ENCODE assay signal across 10 cellular contexts in the genomic region with DNA sequence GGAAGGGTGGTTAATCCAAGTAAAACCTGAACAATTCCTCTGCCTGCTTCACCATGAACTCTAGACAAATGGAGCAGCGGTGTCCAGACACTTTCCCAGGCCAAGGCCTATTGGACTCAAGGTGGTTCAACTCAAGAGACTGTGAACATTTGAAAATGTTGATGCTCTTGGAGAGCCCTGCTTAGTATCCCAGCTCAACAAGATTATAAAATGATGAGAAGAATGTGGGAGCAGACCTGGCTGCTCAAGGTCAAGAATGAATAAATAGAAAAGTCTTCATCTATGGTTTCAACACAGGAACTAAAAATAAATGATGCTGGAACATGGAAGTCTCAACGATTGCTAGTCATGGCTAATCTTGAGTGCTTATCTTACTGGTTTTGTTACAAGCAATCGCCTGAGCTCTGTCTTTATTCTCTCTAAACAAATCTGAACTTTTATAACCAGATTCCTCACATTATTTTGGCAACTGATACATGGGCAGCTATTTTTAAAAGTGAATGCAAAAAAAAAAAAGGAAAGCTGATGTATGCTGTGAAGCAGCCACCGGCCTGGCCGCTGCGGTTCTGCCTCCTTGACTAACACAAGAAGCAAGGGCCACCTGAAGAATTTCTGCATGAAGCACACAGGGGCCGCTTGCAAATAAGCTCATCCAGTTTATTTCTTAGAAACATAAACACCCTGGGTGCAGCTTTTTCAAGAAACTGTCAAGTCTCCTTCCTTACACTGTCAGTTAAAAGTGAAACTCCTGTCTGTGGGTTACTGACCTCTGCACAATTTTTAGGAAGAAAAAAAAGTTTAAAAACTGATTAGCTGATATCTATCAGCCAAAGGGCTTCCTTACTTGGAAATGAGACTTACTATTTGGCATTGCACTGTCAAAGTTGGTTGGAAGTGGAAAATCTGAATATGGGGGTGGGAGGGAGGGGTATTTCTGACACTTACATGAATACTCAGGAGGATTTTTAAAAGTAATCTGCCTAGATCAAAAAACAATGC.
DNase-seq lines count a peak whose midpoint lies in the region; ATAC-seq, FAIRE-seq and TF ChIP-seq lines count a peak whose summit lies in the region.
"Had no signal": no experiment of that assay in that cellular context is flagged by ENCODE, and none has a peak within 500 bp of the region (broad histone marks: within the 10 kb centered on the region; RNA-seq: fewer than 3 reads in every experiment).

No MANE protein-coding gene starts in this region.

- TF ChIP-seq CTCF in endothelial cell of umbilical vein (IDR thresholded peaks at IDR 0.05; ENCODE audit: extremely low read depth in 1 of 2, insufficient read depth in 1 of 2, low read depth in 1 of 2, low read length in 2 of 2), result no peak

- peak; percentile 40 for ATAC-seq in SK-N-SH treated with all-trans-retinoic acid at 6 μM for 48 hours
- ATAC-seq in HG02970 (IDR thresholded peaks at IDR 0.05; ENCODE audit: low FRiP score, unreplicated experiment), result no peak
- ATAC-seq in GM18511 (IDR thresholded peaks at IDR 0.05; ENCODE audit: unreplicated experiment), result no peak

- peaks cover 72% of the 10 kb centered on the region for H3K4me1 ChIP-seq in endothelial cell of umbilical vein (ENCODE audit: control insufficient read depth, extremely low read depth, insufficient read depth, low read length)
- H3K4me1 ChIP-seq in skeletal muscle satellite cell (ENCODE audit: control insufficient read depth, insufficient read depth, low read length), result peaks cover 10% of the 10 kb centered on the region

- dilution Hi-C loops in endothelial cell of umbilical vein (cut with MboI; ENCODE audit: extremely low pct_ligation_motif_present, low sequenced_read_pairs), result no loop called here

- peak overlapping the region in 1 of 3 experiments; percentile 22 for H3K4me3 ChIP-seq in endothelial cell of umbilical vein (replicated peaks in 1 of 3; ENCODE audit: insufficient read depth in 1 of 3, low read depth in 1 of 3, low read length in 3 of 3)
- H3K4me3 ChIP-seq in skeletal muscle satellite cell (ENCODE audit: low read length), result no peak overlapping the region
- H3K4me3 ChIP-seq: PC-9 had no signal

- H3K27me3 ChIP-seq in endothelial cell of umbilical vein (ENCODE audit: control insufficient read depth in 2 of 2, insufficient read depth in 2 of 2, low read length in 2 of 2) (no peaks in the 10 kb centered on the region), skeletal muscle satellite cell (ENCODE audit: control insufficient read depth, insufficient read depth, low read length) (no peaks in the 10 kb centered on the region)
- H3K27me3 ChIP-seq: neutrophil had no signal

- H3K4me2 ChIP-seq in endothelial cell of umbilical vein (ENCODE audit: insufficient read depth, low read length) (peak overlapping the region; percentile 79), skeletal muscle satellite cell (ENCODE audit: low read length) (peak overlapping the region; percentile 52)
- H3K4me2 ChIP-seq: PC-9 had no signal

- CTCF ChIA-PET in endothelial cell of umbilical vein (lab: Charles Lee), result interaction anchor here (0.6 to 1.6 kb wide), 10 partner anchors 10 to 222 kb away, joined by 3 to 10 read pairs (median 4); no protein-coding TSS in a partner anchor

- TF ChIP-seq POLR2A in endothelial cell of umbilical vein (IDR thresholded peaks at IDR 0.05; ENCODE audit: low read depth, low read length), result no peak

- H3K36me3 ChIP-seq in endothelial cell of umbilical vein (ENCODE audit: control insufficient read depth in 2 of 2, extremely low read depth in 1 of 2, insufficient read depth in 2 of 2, low read length in 2 of 2) (no peaks in the 10 kb centered on the region), skeletal muscle satellite cell (ENCODE audit: insufficient read depth, low read length) (no peaks in the 10 kb centered on the region)
- H3K36me3 ChIP-seq: neutrophil had no signal

- H3K79me2 ChIP-seq in endothelial cell of umbilical vein (ENCODE audit: control insufficient read depth, insufficient read depth, low read length), result no peaks in the 10 kb centered on the region

- BruUV-seq in endothelial cell of umbilical vein (replicated peaks; lab: Mats Ljungman, UMichigan), result no TSS peak

- intact Hi-C loops in endothelial cell of umbilical vein (cut with micrococcal nuclease), result loop anchor here (2.0 to 5.0 kb wide), 2 partner anchors 167 to 220 kb away; no protein-coding TSS in a partner anchor

- peak overlapping the region; percentile 36 for H3K27ac ChIP-seq in endothelial cell of umbilical vein (ENCODE audit: insufficient read depth, low read depth, low read length)
- H3K27ac ChIP-seq: neutrophil, PC-9 had no signal

- no peaks in the 10 kb centered on the region for H3K9me3 ChIP-seq in endothelial cell of umbilical vein (replicated peaks; ENCODE audit: control insufficient read depth, insufficient read depth, low read length)
- no peaks in the 10 kb centered on the region for H3K9me3 ChIP-seq in skeletal muscle satellite cell (replicated peaks; ENCODE audit: low read length)
- H3K9me3 ChIP-seq: neutrophil had no signal

- POLR2A ChIA-PET in endothelial cell of umbilical vein (lab: Charles Lee), result no interaction called here

- no peaks in the 10 kb centered on the region for H3K9me1 ChIP-seq in endothelial cell of umbilical vein (replicated peaks; ENCODE audit: control insufficient read depth, extremely low read depth, insufficient read depth, low read length)

- H4K20me1 ChIP-seq in endothelial cell of umbilical vein (replicated peaks; ENCODE audit: control insufficient read depth, extremely low read depth, insufficient read depth, low read length), result no peaks in the 10 kb centered on the region

- H3K9ac ChIP-seq in endothelial cell of umbilical vein (replicated peaks; ENCODE audit: extremely low read depth, insufficient read depth, low read length) (peak overlapping the region; percentile 28), skeletal muscle satellite cell (ENCODE audit: low read depth, low read length) (no peak overlapping the region)

- DNase-seq in GM03348 (ENCODE audit: low spot score) (peak; percentile 28), endothelial cell of umbilical vein (ENCODE audit: low read depth, low spot score) (peak; percentile 61), urothelium cell line (ENCODE audit: low spot score) (no peak), A172 (ENCODE audit: low spot score) (no peak)
- DNase-seq: PC-9 had no signal

- peak overlapping the region; percentile 58 for H2AFZ ChIP-seq in endothelial cell of umbilical vein (ENCODE audit: low read depth, low read length)
- H2AFZ ChIP-seq: PC-9 had no signal

- no peak for FAIRE-seq in endothelial cell of umbilical vein (lab: Jason Lieb, UNC)
- FAIRE-seq in urothelium cell line (lab: Jason Lieb, UNC), result no peak

TF ChIP-seq in SK-N-SH treated with all-trans-retinoic acid at 6 μM for 48 hours, 23 proteins besides CTCF, POLR2A, EP300 and RAD21:
- TF ChIP-seq ZFP30 (CRISPR knock-in tag; IDR thresholded peaks at IDR 0.05), result no peak
- TF ChIP-seq, protein P1, sequence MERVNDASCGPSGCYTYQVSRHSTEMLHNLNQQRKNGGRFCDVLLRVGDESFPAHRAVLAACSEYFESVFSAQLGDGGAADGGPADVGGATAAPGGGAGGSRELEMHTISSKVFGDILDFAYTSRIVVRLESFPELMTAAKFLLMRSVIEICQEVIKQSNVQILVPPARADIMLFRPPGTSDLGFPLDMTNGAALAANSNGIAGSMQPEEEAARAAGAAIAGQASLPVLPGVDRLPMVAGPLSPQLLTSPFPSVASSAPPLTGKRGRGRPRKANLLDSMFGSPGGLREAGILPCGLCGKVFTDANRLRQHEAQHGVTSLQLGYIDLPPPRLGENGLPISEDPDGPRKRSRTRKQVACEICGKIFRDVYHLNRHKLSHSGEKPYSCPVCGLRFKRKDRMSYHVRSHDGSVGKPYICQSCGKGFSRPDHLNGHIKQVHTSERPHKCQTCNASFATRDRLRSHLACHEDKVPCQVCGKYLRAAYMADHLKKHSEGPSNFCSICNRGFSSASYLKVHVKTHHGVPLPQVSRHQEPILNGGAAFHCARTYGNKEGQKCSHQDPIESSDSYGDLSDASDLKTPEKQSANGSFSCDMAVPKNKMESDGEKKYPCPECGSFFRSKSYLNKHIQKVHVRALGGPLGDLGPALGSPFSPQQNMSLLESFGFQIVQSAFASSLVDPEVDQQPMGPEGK (CRISPR knock-in tag; IDR thresholded peaks at IDR 0.05; ENCODE audit: borderline replicate concordance), result no peak
- 0 out of 2 replicates have a peak, but pooled peaks have one; percentile 38 for TF ChIP-seq ISL1 (CRISPR knock-in tag; IDR thresholded peaks at IDR 0.05)

TF ChIP-seq in endothelial cell of umbilical vein, 7 proteins besides CTCF, POLR2A, EP300 and RAD21:
- TF ChIP-seq FOS (IDR thresholded peaks at IDR 0.05; ENCODE audit: borderline replicate concordance, insufficient read depth, low read length) (no peak), JUN (IDR thresholded peaks at IDR 0.05; ENCODE audit: borderline replicate concordance, insufficient read depth, insufficient read length, low read depth) (no peak), GATA2 (IDR thresholded peaks at IDR 0.05; ENCODE audit: insufficient read depth, insufficient read length, low read depth, low read length) (peak; percentile 29)
- TF ChIP-seq, protein P2, sequence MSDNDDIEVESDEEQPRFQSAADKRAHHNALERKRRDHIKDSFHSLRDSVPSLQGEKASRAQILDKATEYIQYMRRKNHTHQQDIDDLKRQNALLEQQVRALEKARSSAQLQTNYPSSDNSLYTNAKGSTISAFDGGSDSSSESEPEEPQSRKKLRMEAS (IDR thresholded peaks at IDR 0.05; ENCODE audit: insufficient read depth, insufficient read length), result no peak
TF ChIP-seq in endothelial cell of umbilical vein: peak in this region for 1.

Comparison
In these comparisons a context has a peak if more than half of its experiments do, and no peak if none do; other contexts are left out.
1. DNase-seq: peak in GM03348 (single experiment) and endothelial cell of umbilical vein (single experiment); none in urothelium cell line (single experiment) and A172 (single experiment).